In genomic region chr4:158353541-158354304, GRCh38 we compare ENCODE assay signal across 26 cellular contexts.
"Had no signal": no experiment of that assay in that cellular context is flagged by ENCODE, and none has a peak within 500 bp of the region (broad histone marks: within the 10 kb centered on the region; RNA-seq: fewer than 3 reads in every experiment).

No MANE protein-coding gene starts in this region.

- H3K27me3 ChIP-seq: pancreas, right atrium auricular region, stomach, testis, thyroid gland, transverse colon, upper lobe of left lung, vagina had no signal

- ATAC-seq: mucosa of descending colon; naive thymus-derived CD4-positive, alpha-beta T cell; natural killer cell treated with Interleukin-12 subunit alpha and Interleukin-12 subunit beta and Interleukin-15 and Interleukin-18, amount 100 ng/mL, for 72 hours; pancreas; psoas muscle; sciatic nerve; stimulated activated naive B cell treated with anti-CD40 and anti-IgM and Interleukin-4, amounts not matched to agents 10 μg/mL and 1 μg/mL and 100 μg/mL, for 72 hours; stimulated activated naive CD8-positive, alpha-beta T cell treated with anti-CD3 and anti-CD28 coated beads, Interleukin-15, Interleukin-2, amounts not matched to agents 100 U/mL and 50 U/mL, for 24 hours had no signal

- DNase-seq: immature natural killer cell; islet precursor cell; left ventricle myocardium inferior; midbrain; mucosa of descending colon; naive thymus-derived CD4-positive, alpha-beta T cell; pancreas; posterior cingulate gyrus; psoas muscle; stimulated activated CD4-positive, alpha-beta T cell treated with anti-CD3 and anti-CD28 coated beads, Interleukin-12 subunit alpha, Interleukin-12 subunit beta, amount 100 ng/mL, for 4 hours; stimulated activated CD4-positive, alpha-beta T cell treated with anti-CD3 and anti-CD28 coated beads, Interleukin-15, amount 100 ng/mL, for 24 hours; stimulated activated CD4-positive, alpha-beta T cell treated with anti-CD3 and anti-CD28 coated beads, Interleukin-2, amount 100 ng/mL, for 24 hours; stimulated activated CD4-positive, alpha-beta T cell treated with anti-CD3 and anti-CD28 coated beads, Interleukin-4, amount 100 ng/mL, for 1 hour; stimulated activated naive B cell treated with anti-CD40 and anti-IgM and Interleukin-4, amounts not matched to agents 10 μg/mL and 1 μg/mL and 100 μg/mL, for 72 hours; stimulated activated naive CD8-positive, alpha-beta T cell treated with anti-CD3 and anti-CD28 coated beads, Interleukin-15, Interleukin-2, amounts not matched to agents 100 U/mL and 50 U/mL, for 24 hours; stomach; testis; thyroid gland; transverse colon; upper lobe of left lung had no signal

- H3K4me3 ChIP-seq: left ventricle myocardium inferior, lung, mucosa of descending colon, pancreas, psoas muscle, right atrium auricular region, skin epidermis, stomach, testis, thyroid gland, transverse colon, upper lobe of left lung, vagina had no signal

- H3K27ac ChIP-seq: left ventricle myocardium inferior, pancreas, psoas muscle, right atrium auricular region, skin epidermis, stomach, testis, thyroid gland, transverse colon, upper lobe of left lung, vagina had no signal

- H3K4me1 ChIP-seq: left ventricle myocardium inferior, pancreas, psoas muscle, right atrium auricular region, stomach, testis, thyroid gland, transverse colon, upper lobe of left lung, vagina had no signal

- H3K9me3 ChIP-seq: pancreas, psoas muscle, testis, thyroid gland, transverse colon, upper lobe of left lung, vagina had no signal

- H3K36me3 ChIP-seq: left ventricle myocardium inferior, pancreas, right atrium auricular region, stomach, thyroid gland, transverse colon, upper lobe of left lung, vagina had no signal

- FAIRE-seq: pancreas had no signal
